In genomic region chr19:5172859-5173577, GRCh38 we compare ENCODE assay signal across 1 cellular context.
TF ChIP-seq lines count a peak whose summit lies in the region.

No MANE protein-coding gene starts in this region.

TF ChIP-seq in SK-N-SH, 30 proteins besides CTCF, POLR2A, EP300 and RAD21 (continued from another document):
- TF ChIP-seq REST (IDR thresholded peaks at IDR 0.05; ENCODE audit: low read depth, low read length) (no peak), MAX (IDR thresholded peaks at IDR 0.05; ENCODE audit: low read depth) (peak; percentile 48; the same call in 1 of the 2 replicates)
